In the genomic region with DNA sequence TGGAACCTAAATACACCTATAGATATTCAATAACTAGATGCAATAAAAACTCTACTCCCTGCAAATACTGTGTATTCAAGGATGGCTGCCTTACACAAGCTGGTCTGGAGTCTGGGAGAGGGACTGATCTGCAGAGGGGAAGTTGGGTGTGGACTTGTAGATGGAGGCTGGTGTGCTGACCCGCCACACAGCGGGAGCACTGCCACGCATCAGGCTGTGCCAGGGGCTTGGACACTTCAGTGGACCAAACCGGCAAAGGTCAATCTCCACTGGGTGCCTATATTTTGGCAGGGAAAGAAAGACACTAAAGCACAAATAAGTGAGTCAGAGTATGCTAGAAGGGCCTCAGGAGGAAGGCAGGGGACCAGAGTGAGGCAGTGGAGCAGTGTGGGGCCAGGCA, we compare ENCODE assay signal across 18 cellular contexts. TPM values are rescaled to one million over a fixed set of nuclear protein-coding genes. Genes with fewer than 3 reads are reported as not detected.
A peak's percentile ranks its signal among the peaks of the same experiment; 100 is the strongest.
DNase-seq lines count a peak whose midpoint lies in the region; ATAC-seq and TF ChIP-seq lines count a peak whose summit lies in the region.
"Had no signal": no experiment of that assay in that cellular context is flagged by ENCODE, and none has a peak within 500 bp of the region (broad histone marks: within the 10 kb centered on the region; RNA-seq: fewer than 3 reads in every experiment).

No MANE protein-coding gene starts in this region.

- no peaks in the 10 kb centered on the region for H3K9me3 ChIP-seq in BLaER1 treated with 17β-estradiol and CSF1 and Interleukin-3, amounts not matched to agents 10 nM and 100 nM (replicated peaks in 1 of 11)
- no peaks in the 10 kb centered on the region for H3K9me3 ChIP-seq in gastrocnemius medialis

- peaks cover 0 to 3% (median 0%) of the 10 kb centered on the region in 11 experiments; a peak in 1 of 22 replicates for H3K36me3 ChIP-seq in BLaER1 treated with 17β-estradiol and CSF1 and Interleukin-3, amounts not matched to agents 10 nM and 100 nM
- no peaks in the 10 kb centered on the region for H3K36me3 ChIP-seq in gastrocnemius medialis
- H3K36me3 ChIP-seq: brain microvascular endothelial cell had no signal

- peak overlapping the region in 6 of 11 experiments; percentile 90 to 99 (median 97); a peak in 10 of 22 replicates for H3K4me2 ChIP-seq in BLaER1 treated with 17β-estradiol and CSF1 and Interleukin-3, amounts not matched to agents 10 nM and 100 nM

- no peak for TF ChIP-seq POLR2A in gastrocnemius medialis (IDR thresholded peaks at IDR 0.05)

- no peak for TF ChIP-seq CTCF in gastrocnemius medialis (IDR thresholded peaks at IDR 0.05 in 4 of 5, conservative IDR thresholded peaks at IDR 0.05 in 1 of 5)

- peaks cover 26 to 48% (median 45%) of the 10 kb centered on the region in 10 experiments for H3K4me1 ChIP-seq in BLaER1 treated with 17β-estradiol and CSF1 and Interleukin-3, amounts not matched to agents 10 nM and 100 nM
- H3K4me1 ChIP-seq in gastrocnemius medialis = peaks cover 0 to 4% of the 10 kb centered on the region in 2 donors
- H3K4me1 ChIP-seq: parathyroid adenoma had no signal

- intact Hi-C loops in left cardiac atrium (cut with DNase I) (no loop called here), gastrocnemius medialis (cut with DNase I; ENCODE audit: low total_unique reads) (no loop called here)

- in situ Hi-C loops in gastrocnemius medialis (cut with MboI; ENCODE audit: low sequenced_read_pairs in 4 of 4) = no loop called here

- peak in 1 of 2 donors; percentile 5 for ATAC-seq in left cardiac atrium
- ATAC-seq in gastrocnemius medialis = peak in 1 of 2 donors; percentile 26
- ATAC-seq in GM19467 (IDR thresholded peaks at IDR 0.05; ENCODE audit: unreplicated experiment) = no peak

- DNase-seq in Kasumi-1 (lab: John Stamatoyannopoulos, UW) (peak; percentile 25 to 32), left cardiac atrium (peak; percentile 33), gastrocnemius medialis (no peak), NCI-H187 treated with DMSO at 0.1 percent for 48 hours (lab: John Stamatoyannopoulos, UW) (no peak)
- DNase-seq in activated CD4-positive, alpha-beta T cell treated with anti-CD3 and anti-CD28 coated beads for 4 hours = no peak
- DNase-seq in activated T-cell treated with anti-CD3 and anti-CD28 coated beads, Interleukin-2, amount 50 U/mL, for 1 hour = no peak
- DNase-seq: activated CD4-positive, alpha-beta T cell treated with anti-CD3 and anti-CD28 coated beads for 48 hours; activated naive CD4-positive, alpha-beta T cell treated with anti-CD3 and anti-CD28 coated beads for 36 hours; brain microvascular endothelial cell; GF-D8; GOT3; NCI-H1417; SHP77; stimulated activated CD4-positive, alpha-beta T cell treated with anti-CD3 and anti-CD28 coated beads, Interleukin-12 subunit alpha, Interleukin-12 subunit beta, amount 100 ng/mL, for 4 hours; stimulated activated naive CD4-positive, alpha-beta T cell treated with Interleukin-2 at 50 U/mL for 16 hours had no signal

- peak overlapping the region in 1 of 11 experiments; percentile 23; a peak in 1 of 22 replicates for H3K9ac ChIP-seq in BLaER1 treated with 17β-estradiol and CSF1 and Interleukin-3, amounts not matched to agents 10 nM and 100 nM
- H3K9ac ChIP-seq: parathyroid adenoma had no signal

- no peak overlapping the region for H3K4me3 ChIP-seq in BLaER1 treated with 17β-estradiol and CSF1 and Interleukin-3, amounts not matched to agents 10 nM and 100 nM
- H3K4me3 ChIP-seq in gastrocnemius medialis = no peak overlapping the region

- H4K20me1 ChIP-seq in BLaER1 treated with 17β-estradiol and CSF1 and Interleukin-3, amounts not matched to agents 10 nM and 100 nM = peaks cover 0 to 8% (median 7%) of the 10 kb centered on the region in 11 experiments; a peak in 18 of 22 replicates

- peak overlapping the region in 7 of 11 experiments; percentile 32 to 93 (median 87); a peak in 12 of 22 replicates for H3K27ac ChIP-seq in BLaER1 treated with 17β-estradiol and CSF1 and Interleukin-3, amounts not matched to agents 10 nM and 100 nM
- H3K27ac ChIP-seq in gastrocnemius medialis = peak overlapping the region; percentile 33 to 81 (median 76)
- H3K27ac ChIP-seq: brain microvascular endothelial cell, parathyroid adenoma had no signal

- H3K27me3 ChIP-seq in BLaER1 treated with 17β-estradiol and CSF1 and Interleukin-3, amounts not matched to agents 10 nM and 100 nM = peaks cover 0 to 7% (median 0%) of the 10 kb centered on the region in 11 experiments; a peak in 4 of 22 replicates
- peaks cover 19 to 36% (median 20%) of the 10 kb centered on the region in 3 donors for H3K27me3 ChIP-seq in gastrocnemius medialis

RNA-seq across cellular contexts. Expression of a gene that starts 2.1 kb away (rescaled TPM):
- total RNA-seq in left cardiac atrium = 10 to 100 TPM; 19.5 to 34.1 TPM
- total RNA-seq in gastrocnemius medialis = 1 to 10 TPM; 3.8 to 9.8 (median 5.1) TPM

RNA-seq across cellular contexts. Expression of a gene that starts 42.6 kb away (rescaled TPM):
- 10 to 100 TPM; 27.0 to 32.5 TPM for total RNA-seq in left cardiac atrium
- total RNA-seq in gastrocnemius medialis = 10 to 100 TPM in 2 of 4 donors, 1 to 10 TPM in 2; 8.8 to 17.8 (median 10.2) TPM

Comparison
In these comparisons a context has a peak if more than half of its experiments do, and no peak if none do; other contexts are left out.
1. DNase-seq: peak in Kasumi-1 (2 of 2) and left cardiac atrium (single experiment); none in gastrocnemius medialis (0 of 2), activated CD4-positive, alpha-beta T cell treated with anti-CD3 and anti-CD28 coated beads for 4 hours (0 of 2), NCI-H187 treated with DMSO at 0.1 percent for 48 hours (single experiment) and activated T-cell treated with anti-CD3 and anti-CD28 coated beads, Interleukin-2, amount 50 U/mL, for 1 hour (single experiment).